In genomic region chrX:15269120-15269519, GRCh38 we compare ENCODE assay signal across 1 cellular context.
TF ChIP-seq lines count a peak whose summit lies in the region.

No MANE protein-coding gene starts in this region.

TF ChIP-seq in HCT116, 20 proteins besides CTCF, POLR2A, EP300 and RAD21 (continued from another document):
- no peak for TF ChIP-seq EGR1 (IDR thresholded peaks at IDR 0.05; ENCODE audit: low read depth)
- no peak for TF ChIP-seq FOSL1 (IDR thresholded peaks at IDR 0.05; ENCODE audit: low read depth)
- no peak for TF ChIP-seq POLR2AphosphoS5 (IDR thresholded peaks at IDR 0.05; ENCODE audit: low read depth, low read length)
- no peak for TF ChIP-seq EZH2phosphoT487 (IDR thresholded peaks at IDR 0.05; ENCODE audit: borderline replicate concordance)
- no peak for TF ChIP-seq SRF (IDR thresholded peaks at IDR 0.05; ENCODE audit: low read depth)
- TF ChIP-seq SP1 (IDR thresholded peaks at IDR 0.05; ENCODE audit: low read depth), result no peak
- TF ChIP-seq CBX3 (IDR thresholded peaks at IDR 0.05; ENCODE audit: low read depth), result no peak
- TF ChIP-seq ATF3 (IDR thresholded peaks at IDR 0.05), result no peak
- TF ChIP-seq REST (IDR thresholded peaks at IDR 0.05; ENCODE audit: low read depth), result no peak
- no peak for TF ChIP-seq ZNF274 (IDR thresholded peaks at IDR 0.05; ENCODE audit: low read depth, low read length)
